ENCODE assay signal across 8 cellular contexts in genomic region chr18:35971661-35972196, GRCh38.
DNase-seq lines count a peak whose midpoint lies in the region; ATAC-seq, FAIRE-seq and TF ChIP-seq lines count a peak whose summit lies in the region.

No MANE protein-coding gene starts in this region.

- 32 to 35% (median 34%) methylated on average over 15 of the region's 15 CpGs for WGBS in heart left ventricle, 4 donors

- no peaks in the 10 kb centered on the region for H3K9me3 ChIP-seq in heart left ventricle

- peak; percentile 92 for FAIRE-seq in D721Med (lab: Jason Lieb, UNC)

- CTCF ChIA-PET in activated CD8-positive, alpha-beta T cell treated with anti-CD3 and anti-CD28 coated beads, Interleukin-2, amount 10 ng/mL, durations not matched to agents 7 days and 5 days (lab: Charles Lee), result interaction anchor here (1.0 kb wide), 1 partner anchor 46 kb away, joined by 3 read pairs; no protein-coding TSS in a partner anchor

- no peak for TF ChIP-seq POLR2A in heart left ventricle (IDR thresholded peaks at IDR 0.05)

- H3K27ac Mint-ChIP-seq in activated CD8-positive, alpha-beta T cell treated with anti-CD3 and anti-CD28 coated beads, Interleukin-2, amount 10 ng/mL, durations not matched to agents 7 days and 5 days, result peak overlapping the region; percentile 93

- intact Hi-C loops in heart left ventricle (cut with DNase I), result loop anchor here in 1 of 10 donors (2.0 kb wide), 1 partner anchor 731 kb away; the partner anchor contains the start of gene ZNF397

- POLR2A ChIA-PET in activated CD8-positive, alpha-beta T cell treated with anti-CD3 and anti-CD28 coated beads, Interleukin-2, amount 10 ng/mL, durations not matched to agents 7 days and 5 days (lab: Charles Lee), result interaction anchor here (0.7 to 2.0 kb wide), 6 partner anchors 15 to 628 kb away, joined by 3 to 9 read pairs (median 5); partner anchors contain the start of genes ELP2, INO80C, SLC39A6 and ZNF24

- H3K4me3 ChIP-seq in heart left ventricle, result peak overlapping the region; percentile 67 to 96 (median 90)

- H3K36me3 Mint-ChIP-seq in activated CD8-positive, alpha-beta T cell treated with anti-CD3 and anti-CD28 coated beads, Interleukin-2, amount 10 ng/mL, durations not matched to agents 7 days and 5 days (ENCODE audit: low read depth), result peaks cover 31% of the 10 kb centered on the region

- no peak for TF ChIP-seq CTCF in D721Med (IDR thresholded peaks at IDR 0.05; ENCODE audit: insufficient read depth, missing control alignments)
- no peak for TF ChIP-seq CTCF in heart left ventricle (IDR thresholded peaks at IDR 0.05)

- ATAC-seq in GM19452 (IDR thresholded peaks at IDR 0.05; ENCODE audit: unreplicated experiment), result peak; percentile 2
- peak; percentile 7 for ATAC-seq in HG03469 (IDR thresholded peaks at IDR 0.05; ENCODE audit: unreplicated experiment)
- peak; percentile 3 for ATAC-seq in activated CD8-positive, alpha-beta T cell treated with anti-CD3 and anti-CD28 coated beads, Interleukin-2, amount 10 ng/mL, durations not matched to agents 7 days and 5 days
- peak; percentile 5 to 39 (median 11) for ATAC-seq in heart left ventricle

- no peak for DNase-seq in D721Med (ENCODE audit: insufficient read length, low spot score)
- DNase-seq in activated CD8-positive, alpha-beta T cell treated with anti-CD3 and anti-CD28 coated beads, Interleukin-2, amount 10 ng/mL, durations not matched to agents 7 days and 5 days, result peak; percentile 28
- DNase-seq in heart left ventricle, result no peak
- DNase-seq in renal cortical epithelial cell (ENCODE audit: low read depth), result peak; percentile 22
- DNase-seq in putamen (ENCODE audit: low spot score), result no peak
- DNase-seq in EL, result no peak

- H3K4me1 ChIP-seq in heart left ventricle, result peaks cover 0 to 41% (median 13%) of the 10 kb centered on the region in 12 donors

- peaks cover 0 to 32% (median 22%) of the 10 kb centered on the region in 9 donors for H3K36me3 ChIP-seq in heart left ventricle

- H3K27me3 Mint-ChIP-seq in activated CD8-positive, alpha-beta T cell treated with anti-CD3 and anti-CD28 coated beads, Interleukin-2, amount 10 ng/mL, durations not matched to agents 7 days and 5 days (ENCODE audit: low read depth), result no peaks in the 10 kb centered on the region

- no peaks in the 10 kb centered on the region for H3K9me3 Mint-ChIP-seq in activated CD8-positive, alpha-beta T cell treated with anti-CD3 and anti-CD28 coated beads, Interleukin-2, amount 10 ng/mL, durations not matched to agents 7 days and 5 days (ENCODE audit: insufficient read depth)

- H3K27me3 ChIP-seq in heart left ventricle, result no peaks in the 10 kb centered on the region

- H3K4me3 Mint-ChIP-seq in activated CD8-positive, alpha-beta T cell treated with anti-CD3 and anti-CD28 coated beads, Interleukin-2, amount 10 ng/mL, durations not matched to agents 7 days and 5 days, result peak overlapping the region; percentile 95

- H3K27ac ChIP-seq in heart left ventricle, result peak overlapping the region; percentile 55 to 98 (median 88)

- peaks cover 53% of the 10 kb centered on the region for H3K4me1 Mint-ChIP-seq in activated CD8-positive, alpha-beta T cell treated with anti-CD3 and anti-CD28 coated beads, Interleukin-2, amount 10 ng/mL, durations not matched to agents 7 days and 5 days (ENCODE audit: low read depth)

Comparison
In these comparisons a context has a peak if more than half of its experiments do, and no peak if none do; other contexts are left out.
1. DNase-seq: peak in activated CD8-positive, alpha-beta T cell treated with anti-CD3 and anti-CD28 coated beads, Interleukin-2, amount 10 ng/mL, durations not matched to agents 7 days and 5 days (single experiment) and renal cortical epithelial cell (single experiment); none in D721Med (single experiment), heart left ventricle (0 of 5), putamen (single experiment) and EL (single experiment).
2. Peak in every context shown above with its lines, with median percentiles within 50 percentile points of each other: ATAC-seq.